8 cellular contexts compared by ENCODE assay signal in the genomic region with DNA sequence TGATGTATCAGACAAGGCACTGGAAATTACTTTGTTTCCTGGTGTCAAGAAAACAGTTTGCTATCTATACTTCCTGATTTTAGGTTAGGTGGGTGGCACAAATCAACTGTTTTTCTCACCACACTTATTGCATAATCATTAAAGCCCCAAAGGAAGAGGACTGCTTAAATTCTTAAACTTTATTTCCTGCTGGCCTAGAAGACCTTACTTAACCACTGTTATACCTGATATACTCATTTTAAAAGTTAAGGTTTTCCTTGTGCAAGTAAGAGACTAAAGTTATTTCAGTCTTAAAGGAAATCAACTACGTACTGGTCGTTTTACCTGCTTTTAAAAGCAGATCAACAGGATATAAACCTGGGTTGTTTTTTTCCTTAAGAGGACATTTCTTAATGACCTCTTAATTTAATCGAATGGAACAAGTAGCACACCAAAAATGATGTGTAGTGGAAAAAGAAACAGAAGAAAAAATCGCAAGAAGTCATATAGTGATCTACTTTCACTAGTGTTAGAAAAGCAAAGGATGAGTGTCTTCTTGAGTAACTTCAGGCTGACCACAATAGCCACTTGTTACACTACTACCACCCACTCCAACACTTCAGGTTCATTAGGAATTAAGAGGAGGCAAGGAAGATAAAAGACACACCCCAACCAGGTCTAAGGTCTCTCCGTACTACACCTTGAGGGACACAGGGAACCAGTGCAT. TPM values are rescaled to one million over a fixed set of nuclear protein-coding genes. Genes with fewer than 3 reads are reported as not detected.
DNase-seq lines count a peak whose midpoint lies in the region; ATAC-seq and TF ChIP-seq lines count a peak whose summit lies in the region.

No MANE protein-coding gene starts in this region.

- no peaks in the 10 kb centered on the region for H3K36me3 ChIP-seq in CD8-positive, alpha-beta memory T cell (ENCODE audit: insufficient read depth, low read length)
- H3K36me3 ChIP-seq in heart right ventricle, result no peaks in the 10 kb centered on the region

- peak in 3 of 5 donors; percentile 11 to 36 (median 23) for DNase-seq in CD8-positive, alpha-beta memory T cell
- peak; percentile 48 for DNase-seq in KG1 (lab: John Stamatoyannopoulos, UW)
- no peak for DNase-seq in heart right ventricle
- DNase-seq in retinal pigment epithelial cell (ENCODE audit: low read depth), result no peak
- no peak for DNase-seq in amniotic stem cell (lab: John Stamatoyannopoulos, UW)
- DNase-seq in islet precursor cell, result no peak
- DNase-seq in COR-L47 (lab: John Stamatoyannopoulos, UW), result no peak

- H3K4me3 ChIP-seq in CD8-positive, alpha-beta memory T cell (ENCODE audit: low read length), result peak overlapping the region; percentile 70
- H3K4me3 ChIP-seq in heart right ventricle (peak overlapping the region; percentile 60 to 97 (median 86)), retinal pigment epithelial cell (ENCODE audit: low read length) (peak overlapping the region; percentile 92)

- 3 to 6% methylated on average over 5 of the region's 5 CpGs for WGBS in heart right ventricle, 2 donors

- intact Hi-C loops in heart right ventricle (cut with DNase I), result loop anchor here in 9 of 10 donors (1.0 to 10.0 kb wide), 11 partner anchors 36 to 139 kb away; no protein-coding TSS in a partner anchor

- no peaks in the 10 kb centered on the region for H3K9me3 Mint-ChIP-seq in CD8-positive, alpha-beta memory T cell
- H3K9me3 Mint-ChIP-seq in activated T-helper 17 cell treated with anti-CD3 and anti-CD28 coated beads, Interleukin-2, amount 50 U/mL, for 72 hours, result no peaks in the 10 kb centered on the region

- POLR2A ChIA-PET in CD8-positive, alpha-beta memory T cell (lab: Charles Lee), result interaction anchor here (0.5 to 0.6 kb wide), 2 partner anchors 93 to 127 kb away, joined by 3 to 6 read pairs; a partner anchor contains a TSS

- peaks cover 5 to 26% (median 5%) of the 10 kb centered on the region in 3 donors for H3K36me3 Mint-ChIP-seq in CD8-positive, alpha-beta memory T cell
- H3K36me3 Mint-ChIP-seq in activated T-helper 17 cell treated with anti-CD3 and anti-CD28 coated beads, Interleukin-2, amount 50 U/mL, for 72 hours (ENCODE audit: low read depth), result peaks cover 50% of the 10 kb centered on the region

- no peaks in the 10 kb centered on the region for H3K27me3 ChIP-seq in CD8-positive, alpha-beta memory T cell (ENCODE audit: insufficient read depth, low read length, poor library complexity, severe bottlenecking)
- no peaks in the 10 kb centered on the region for H3K27me3 ChIP-seq in heart right ventricle

- CTCF ChIA-PET in CD8-positive, alpha-beta memory T cell (lab: Charles Lee), result interaction anchor here (1.4 kb wide), 1 partner anchor 12 kb away, joined by 5 read pairs; no protein-coding TSS in a partner anchor

- ATAC-seq in activated T-helper 17 cell treated with anti-CD3 and anti-CD28 coated beads, Interleukin-2, amount 50 U/mL, for 72 hours (replicated peaks), result peak; percentile 75
- peak in 7 of 8 donors; percentile 17 to 43 (median 20) for ATAC-seq in heart right ventricle

- H3K4me3 Mint-ChIP-seq in CD8-positive, alpha-beta memory T cell, result peak overlapping the region; percentile 85 to 99 (median 95)
- H3K4me3 Mint-ChIP-seq in activated T-helper 17 cell treated with anti-CD3 and anti-CD28 coated beads, Interleukin-2, amount 50 U/mL, for 72 hours, result peak overlapping the region; percentile 81

- TF ChIP-seq CTCF in heart right ventricle (IDR thresholded peaks at IDR 0.05), result no peak
- no peak for TF ChIP-seq CTCF in retinal pigment epithelial cell (conservative IDR thresholded peaks at IDR 0.05; ENCODE audit: low read depth, low read length)

- peaks cover 20% of the 10 kb centered on the region for H3K4me1 ChIP-seq in CD8-positive, alpha-beta memory T cell (ENCODE audit: insufficient read depth, low read length)
- peaks cover 0 to 53% (median 37%) of the 10 kb centered on the region in 9 donors for H3K4me1 ChIP-seq in heart right ventricle

- H3K27ac Mint-ChIP-seq in CD8-positive, alpha-beta memory T cell, result peak overlapping the region; percentile 86 to 99 (median 95)
- H3K27ac Mint-ChIP-seq in activated T-helper 17 cell treated with anti-CD3 and anti-CD28 coated beads, Interleukin-2, amount 50 U/mL, for 72 hours, result peak overlapping the region; percentile 90

- peak overlapping the region; percentile 92 for H3K27ac ChIP-seq in CD8-positive, alpha-beta memory T cell (ENCODE audit: low read depth, low read length)
- peak overlapping the region in 9 of 10 donors; percentile 81 to 93 (median 91) for H3K27ac ChIP-seq in heart right ventricle

- no peaks in the 10 kb centered on the region for H3K9me3 ChIP-seq in CD8-positive, alpha-beta memory T cell (ENCODE audit: low read length)
- no peaks in the 10 kb centered on the region for H3K9me3 ChIP-seq in heart right ventricle

- H3K4me1 Mint-ChIP-seq in CD8-positive, alpha-beta memory T cell, result peaks cover 58 to 78% (median 71%) of the 10 kb centered on the region in 3 donors
- peaks cover 52% of the 10 kb centered on the region for H3K4me1 Mint-ChIP-seq in activated T-helper 17 cell treated with anti-CD3 and anti-CD28 coated beads, Interleukin-2, amount 50 U/mL, for 72 hours

- peaks cover 0 to 4% of the 10 kb centered on the region in 2 donors for H3K27me3 Mint-ChIP-seq in CD8-positive, alpha-beta memory T cell
- no peaks in the 10 kb centered on the region for H3K27me3 Mint-ChIP-seq in activated T-helper 17 cell treated with anti-CD3 and anti-CD28 coated beads, Interleukin-2, amount 50 U/mL, for 72 hours

RNA-seq across cellular contexts. Expression of a gene that starts 1.0 kb away (rescaled TPM):
- 10 to 100 TPM; 72.3 to 73.1 TPM for total RNA-seq in CD8-positive, alpha-beta memory T cell
- 91.1 TPM for polyA plus RNA-seq in CD8-positive, alpha-beta memory T cell
- 10 to 100 TPM; 42.1 to 60.7 TPM for total RNA-seq in activated T-helper 17 cell treated with anti-CD3 and anti-CD28 coated beads, Interleukin-2, amount 50 U/mL, for 72 hours
- 10 to 100 TPM; 44.4 to 54.7 (median 52.0) TPM for total RNA-seq in heart right ventricle
- 10 to 100 TPM; 15.1 to 21.5 TPM for polyA plus RNA-seq in heart right ventricle

Comparison
In these comparisons a context has a peak if more than half of its experiments do, and no peak if none do; other contexts are left out.
1. DNase-seq: peak in CD8-positive, alpha-beta memory T cell (3 of 5) and KG1 (single experiment); none in heart right ventricle (0 of 2), retinal pigment epithelial cell (single experiment), amniotic stem cell (single experiment), islet precursor cell (single experiment) and COR-L47 (single experiment).
2. Peak in every context shown above with its lines, with median percentiles within 50 percentile points of each other: H3K4me3 ChIP-seq.